11 cellular contexts compared by ENCODE assay signal in the genomic region with DNA sequence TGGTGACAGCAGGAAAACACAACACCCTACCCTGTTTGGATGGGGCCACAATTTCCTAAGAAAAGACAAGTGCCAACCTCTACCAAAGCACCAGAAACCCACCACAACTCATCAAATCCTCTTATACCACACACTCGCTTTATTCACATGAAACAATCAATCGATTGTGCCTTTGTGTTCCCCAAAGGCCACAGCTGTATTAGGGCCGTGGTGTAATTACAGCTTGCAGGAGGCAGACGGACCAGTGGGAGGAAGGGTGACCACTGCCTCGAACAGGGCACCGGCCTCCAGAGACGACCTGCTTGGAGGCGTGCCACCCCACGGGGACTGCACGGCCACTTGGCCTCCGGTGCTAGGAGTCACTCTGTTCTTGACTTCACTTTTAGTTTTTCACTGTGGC.
"Had no signal": no experiment of that assay in that cellular context is flagged by ENCODE, and none has a peak within 500 bp of the region (broad histone marks: within the 10 kb centered on the region; RNA-seq: fewer than 3 reads in every experiment).

No MANE protein-coding gene starts in this region.

- H3K9me3 Mint-ChIP-seq: activated naive CD4-positive, alpha-beta T cell treated with anti-CD3 and anti-CD28 coated beads, Interleukin-2, amount 50 U/mL, for 24 hours; dendritic cell treated with granulocyte-macrophage colony-stimulating factor and Interleukin-4, amounts not matched to agents 40 ng/mL and 50 ng/mL, for 4 days; endodermal cell had no signal

- H3K36me3 Mint-ChIP-seq: brain had no signal

- H3K36me3 ChIP-seq: right atrium auricular region, upper lobe of left lung had no signal

- DNase-seq: activated CD4-positive, alpha-beta T cell treated with anti-CD3 and anti-CD28 coated beads, Interleukin-2, amount 50 U/mL, for 1 hour; activated CD4-positive, CD25-positive, alpha-beta regulatory T cell; endodermal cell; erythroblast; left ventricle myocardium superior; small intestine had no signal

- H3K27me3 ChIP-seq: right atrium auricular region, upper lobe of left lung had no signal

- H3K4me1 Mint-ChIP-seq: activated naive CD4-positive, alpha-beta T cell treated with anti-CD3 and anti-CD28 coated beads, Interleukin-2, amount 50 U/mL, for 24 hours had no signal

- H3K27ac ChIP-seq: right atrium auricular region, upper lobe of left lung had no signal

- H3K4me3 ChIP-seq: right atrium auricular region, upper lobe of left lung had no signal

- H3K27me3 Mint-ChIP-seq: activated naive CD4-positive, alpha-beta T cell treated with anti-CD3 and anti-CD28 coated beads, Interleukin-2, amount 50 U/mL, for 24 hours; dendritic cell treated with granulocyte-macrophage colony-stimulating factor and Interleukin-4, amounts not matched to agents 40 ng/mL and 50 ng/mL, for 4 days had no signal

- H3K4me3 Mint-ChIP-seq: activated naive CD4-positive, alpha-beta T cell treated with anti-CD3 and anti-CD28 coated beads, Interleukin-2, amount 50 U/mL, for 24 hours; dendritic cell treated with granulocyte-macrophage colony-stimulating factor and Interleukin-4, amounts not matched to agents 40 ng/mL and 50 ng/mL, for 4 days; endodermal cell had no signal

- ATAC-seq: left ventricle myocardium superior had no signal

- H3K4me1 ChIP-seq: upper lobe of left lung had no signal

- H3K27ac Mint-ChIP-seq: activated naive CD4-positive, alpha-beta T cell treated with anti-CD3 and anti-CD28 coated beads, Interleukin-2, amount 50 U/mL, for 24 hours; dendritic cell treated with granulocyte-macrophage colony-stimulating factor and Interleukin-4, amounts not matched to agents 40 ng/mL and 50 ng/mL, for 4 days; endodermal cell had no signal
